ENCODE assay signal across 21 cellular contexts in the genomic region with DNA sequence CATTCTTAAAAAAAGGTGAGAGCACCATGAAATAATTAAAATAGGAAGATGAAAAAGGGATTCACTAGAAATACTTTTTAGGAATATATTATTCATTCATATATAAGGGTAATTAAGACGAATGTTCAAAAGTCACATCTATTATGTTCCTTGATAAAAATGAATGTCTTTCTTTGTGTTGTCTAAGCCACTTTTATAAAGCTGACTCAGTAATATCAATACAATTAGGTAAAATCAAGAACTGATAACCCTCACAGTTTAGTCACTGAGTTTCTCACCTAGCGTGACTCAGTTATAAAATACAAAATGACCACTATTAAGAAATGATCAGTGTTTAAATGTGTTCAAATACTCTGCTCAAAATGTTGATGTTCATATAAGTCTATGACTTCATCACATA.
DNase-seq lines count a peak whose midpoint lies in the region; FAIRE-seq and TF ChIP-seq lines count a peak whose summit lies in the region.
"Had no signal": no experiment of that assay in that cellular context is flagged by ENCODE, and none has a peak within 500 bp of the region (broad histone marks: within the 10 kb centered on the region; RNA-seq: fewer than 3 reads in every experiment).

No MANE protein-coding gene starts in this region.

- no peaks in the 10 kb centered on the region for H3K9me3 Mint-ChIP-seq in osteocyte (ENCODE audit: unreplicated experiment)
- H3K9me3 Mint-ChIP-seq: CD4-positive, alpha-beta T cell; IgD-negative memory B cell had no signal

- H3K4me3 ChIP-seq in PC-9 (no peak overlapping the region), BE2C (ENCODE audit: low read depth, low read length) (no peak overlapping the region)
- H3K4me3 ChIP-seq: GM23248 had no signal

- no peak overlapping the region for H3K4me3 Mint-ChIP-seq in osteocyte (ENCODE audit: unreplicated experiment)
- H3K4me3 Mint-ChIP-seq: CD4-positive, alpha-beta T cell; IgD-negative memory B cell had no signal

- BruUV-seq in PC-9 (replicated peaks; lab: Mats Ljungman, UMichigan), result no TSS peak

- no peaks in the 10 kb centered on the region for H3K36me3 ChIP-seq in PC-9 (ENCODE audit: low read depth)
- no peaks in the 10 kb centered on the region for H3K36me3 ChIP-seq in BE2C

- FAIRE-seq in A204.1 (lab: Jason Lieb, UNC) (peak; percentile 34), GM19239 (lab: Jason Lieb, UNC) (peak; percentile 14)
- FAIRE-seq: GM12892, GM18507 had no signal

- H3K27ac ChIP-seq in PC-9, result no peak overlapping the region
- H3K27ac ChIP-seq: C4-2B, HL-60 had no signal

- no peaks in the 10 kb centered on the region for H4K20me1 ChIP-seq in PC-9 (ENCODE audit: insufficient read depth)

- POLR2A ChIA-PET in PC-9 (lab: Charles Lee; ENCODE audit: unreplicated experiment), result no interaction called here

- no peak for DNase-seq in GM19239 (ENCODE audit: insufficient read length, low spot score)
- no peak for DNase-seq in PC-9
- DNase-seq in osteocyte (ENCODE audit: extremely low spot score, unreplicated experiment), result no peak
- DNase-seq in BE2C, result no peak
- no peak for DNase-seq in ecto neural progenitor cell (ENCODE audit: low spot score)
- no peak for DNase-seq in foreskin melanocyte
- DNase-seq: 8988T; ACHN; Caco-2; CD4-positive, alpha-beta T cell; DMS153; DMS79; GDM1; KG1 had no signal

- no peak overlapping the region for H2AFZ ChIP-seq in PC-9
- H2AFZ ChIP-seq: GM23248 had no signal

- H3K4me1 Mint-ChIP-seq in osteocyte (ENCODE audit: unreplicated experiment), result peaks cover 17% of the 10 kb centered on the region
- H3K4me1 Mint-ChIP-seq: IgD-negative memory B cell had no signal

- H3K4me1 ChIP-seq in PC-9 (replicated peaks; ENCODE audit: insufficient read depth), result peaks cover 15% of the 10 kb centered on the region
- H3K4me1 ChIP-seq in BE2C, result no peaks in the 10 kb centered on the region
- H3K4me1 ChIP-seq: Caco-2 had no signal

- TF ChIP-seq CTCF in PC-9 (conservative IDR thresholded peaks at IDR 0.05), result no peak
- no peak for TF ChIP-seq CTCF in osteocyte (IDR thresholded peaks at IDR 0.05)
- TF ChIP-seq CTCF in BE2C (IDR thresholded peaks at IDR 0.05; ENCODE audit: low read depth, low read length), result no peak

- H3K27me3 Mint-ChIP-seq in osteocyte (ENCODE audit: unreplicated experiment), result no peaks in the 10 kb centered on the region
- H3K27me3 Mint-ChIP-seq: CD4-positive, alpha-beta T cell; IgD-negative memory B cell had no signal

- peak overlapping the region; percentile 31 for H3K27ac Mint-ChIP-seq in osteocyte (ENCODE audit: unreplicated experiment)
- H3K27ac Mint-ChIP-seq: CD4-positive, alpha-beta T cell; IgD-negative memory B cell had no signal

- no peaks in the 10 kb centered on the region for H3K9me2 ChIP-seq in PC-9 (ENCODE audit: insufficient read depth)

- peak overlapping the region; percentile 3; the same call in 1 of the 2 replicates for H3K4me2 ChIP-seq in PC-9

- H3K27me3 ChIP-seq in PC-9 (ENCODE audit: insufficient read depth, low read depth) (no peaks in the 10 kb centered on the region), BE2C (no peaks in the 10 kb centered on the region)

- intact Hi-C loops in PC-9 (cut with micrococcal nuclease; ENCODE audit: unreplicated experiment), result no loop called here

- H3F3A ChIP-seq in PC-9 (ENCODE audit: insufficient read depth, low read depth), result 0 out of 2 replicates have a peak, but pooled peaks cover 13% of the 10 kb centered on the region

- peaks cover 14% of the 10 kb centered on the region for H3K36me3 Mint-ChIP-seq in osteocyte (ENCODE audit: unreplicated experiment)

- no peaks in the 10 kb centered on the region for H3K9me3 ChIP-seq in PC-9 (ENCODE audit: insufficient read depth, low read depth)
- no peaks in the 10 kb centered on the region for H3K9me3 ChIP-seq in BE2C
- H3K9me3 ChIP-seq: Caco-2 had no signal

- H3K79me2 ChIP-seq in PC-9 (ENCODE audit: low read depth), result no peaks in the 10 kb centered on the region

- CTCF ChIA-PET in PC-9 (lab: Charles Lee), result no interaction called here
